14 cellular contexts compared by ENCODE assay signal in genomic region chr16:68227850-68228553, GRCh38. TPM values are rescaled to one million over a fixed set of nuclear protein-coding genes. Genes with fewer than 3 reads are reported as not detected.
DNase-seq lines count a peak whose midpoint lies in the region; ATAC-seq, FAIRE-seq and TF ChIP-seq lines count a peak whose summit lies in the region.
"Had no signal": no experiment of that assay in that cellular context is flagged by ENCODE, and none has a peak within 500 bp of the region (broad histone marks: within the 10 kb centered on the region; RNA-seq: fewer than 3 reads in every experiment).

No MANE protein-coding gene starts in this region.

- H3K4me1 ChIP-seq in SJCRH30 (peaks cover 34% of the 10 kb centered on the region), left lung (peaks cover 0 to 10% of the 10 kb centered on the region in 2 donors), stomach (peaks cover 13 to 52% (median 38%) of the 10 kb centered on the region in 4 donors)

- H3K4me3 Mint-ChIP-seq in activated naive CD4-positive, alpha-beta T cell treated with anti-CD3 and anti-CD28 coated beads, Interleukin-2, amount 10 ng/mL, durations not matched to agents 7 days and 5 days = no peak overlapping the region
- H3K4me3 Mint-ChIP-seq: CD14-positive monocyte had no signal

- H3K4me3 ChIP-seq in SJCRH30 (no peak overlapping the region), left lung (no peak overlapping the region), stomach (no peak overlapping the region)
- H3K4me3 ChIP-seq: tibial nerve had no signal

- FAIRE-seq in H54 (lab: Jason Lieb, UNC) = no peak
- FAIRE-seq: H1 had no signal

- H3K9me3 ChIP-seq in SJCRH30 (replicated peaks) (no peaks in the 10 kb centered on the region), left lung (no peaks in the 10 kb centered on the region), stomach (no peaks in the 10 kb centered on the region)
- H3K9me3 ChIP-seq: tibial nerve had no signal

- H3K4me1 Mint-ChIP-seq in activated naive CD4-positive, alpha-beta T cell treated with anti-CD3 and anti-CD28 coated beads, Interleukin-2, amount 10 ng/mL, durations not matched to agents 7 days and 5 days = peaks cover 36% of the 10 kb centered on the region
- H3K4me1 Mint-ChIP-seq: CD14-positive monocyte had no signal

- peaks cover 28% of the 10 kb centered on the region for H3K36me3 Mint-ChIP-seq in activated naive CD4-positive, alpha-beta T cell treated with anti-CD3 and anti-CD28 coated beads, Interleukin-2, amount 10 ng/mL, durations not matched to agents 7 days and 5 days

- DNase-seq in activated naive CD4-positive, alpha-beta T cell treated with anti-CD3 and anti-CD28 coated beads, Interleukin-2, amount 10 ng/mL, durations not matched to agents 7 days and 5 days = no peak
- DNase-seq in activated naive CD4-positive, alpha-beta T cell treated with Interleukin-2 at 50 U/mL for 16 hours = no peak
- DNase-seq in SJCRH30 (peak; percentile 76 to 84), left lung (peak in 1 of 2 donors; percentile 43), stomach (peak; percentile 78), H54 (ENCODE audit: insufficient read length, low spot score) (no peak), 8988T (no peak)
- DNase-seq: glutamatergic neuron; NCI-H2081; stimulated activated CD4-positive, alpha-beta T cell treated with anti-CD3 and anti-CD28 coated beads, Interleukin-4, amount 100 ng/mL, for 1 hour had no signal

- H3K27me3 ChIP-seq in SJCRH30 (no peaks in the 10 kb centered on the region), left lung (no peaks in the 10 kb centered on the region), stomach (no peaks in the 10 kb centered on the region)
- H3K27me3 ChIP-seq: tibial nerve had no signal

- H3K36me3 ChIP-seq in SJCRH30 (no peaks in the 10 kb centered on the region; the same call in 1 of the 2 replicates), left lung (peaks cover 0 to 61% of the 10 kb centered on the region in 2 donors), stomach (peaks cover 23 to 66% (median 56%) of the 10 kb centered on the region in 4 donors)

- peak overlapping the region; percentile 69 for H3K27ac ChIP-seq in SJCRH30
- peak overlapping the region in 1 of 2 donors; percentile 9 for H3K27ac ChIP-seq in left lung
- H3K27ac ChIP-seq in stomach = peak overlapping the region; percentile 28 to 52 (median 38)

- H3K27me3 Mint-ChIP-seq in activated naive CD4-positive, alpha-beta T cell treated with anti-CD3 and anti-CD28 coated beads, Interleukin-2, amount 10 ng/mL, durations not matched to agents 7 days and 5 days = no peaks in the 10 kb centered on the region

- TF ChIP-seq POLR2A in stomach (IDR thresholded peaks at IDR 0.05) (no peak), H54 (IDR thresholded peaks at IDR 0.05; ENCODE audit: low read depth, low read length) (no peak)

- TF ChIP-seq CTCF in left lung (IDR thresholded peaks at IDR 0.05) = no peak
- no peak for TF ChIP-seq CTCF in stomach (IDR thresholded peaks at IDR 0.05)

- intact Hi-C loops in left lung (cut with DNase I) (loop anchor here in 1 of 2 donors (10.0 kb wide), 1 partner anchor 133 kb away; no protein-coding TSS in a partner anchor), stomach (cut with DNase I; ENCODE audit: low total_unique reads) (loop anchor here (10.0 kb wide), 1 partner anchor 133 kb away; no protein-coding TSS in a partner anchor)

- no peak for TF ChIP-seq EP300 in stomach (IDR thresholded peaks at IDR 0.05)

- H3K27ac Mint-ChIP-seq in activated naive CD4-positive, alpha-beta T cell treated with anti-CD3 and anti-CD28 coated beads, Interleukin-2, amount 10 ng/mL, durations not matched to agents 7 days and 5 days = peak overlapping the region; percentile 65

- no peaks in the 10 kb centered on the region for H3K9me3 Mint-ChIP-seq in activated naive CD4-positive, alpha-beta T cell treated with anti-CD3 and anti-CD28 coated beads, Interleukin-2, amount 10 ng/mL, durations not matched to agents 7 days and 5 days

- CTCF ChIA-PET in activated naive CD4-positive, alpha-beta T cell treated with anti-CD3 and anti-CD28 coated beads, Interleukin-2, amount 10 ng/mL, durations not matched to agents 7 days and 5 days (lab: Charles Lee) = interaction anchor here (0.5 to 4.3 kb wide), 24 partner anchors 9 to 572 kb away, joined by 3 to 47 read pairs (median 4); partner anchors contain the start of gene PSMB10

- ATAC-seq in left lung (peak; percentile 33), GM21447 (IDR thresholded peaks at IDR 0.05; ENCODE audit: unreplicated experiment) (no peak)

- WGBS in stomach, 5 donors = 28 to 55% (median 50%) methylated on average over 2 of the region's 2 CpGs

RNA-seq across cellular contexts. Expression of gene ESRP2, which starts 7.9 kb away (rescaled TPM):
- 0.24 TPM in 1 of 2 replicates, not detected in the other for total RNA-seq in SJCRH30 (2014; rRNA removed; shearing (Covaris generic))
- total RNA-seq in left lung (10 to 100 TPM; 47.9 to 62.6 TPM), stomach (100 to 1,000 TPM in 1 of 5 donors, 10 to 100 TPM in 4; 19.8 to 184 (median 76.3) TPM)
- 10 to 100 TPM; 21.5 to 36.9 (median 31.2) TPM for polyA plus RNA-seq in stomach
- polyA plus RNA-seq: CD14-positive monocyte had no signal

RNA-seq across cellular contexts. Expression of gene PLA2G15, which starts 17.2 kb away (rescaled TPM):
- 7.4 and 9.0 TPM in 2 replicates for total RNA-seq in SJCRH30 (2014; rRNA removed; shearing (Covaris generic))
- total RNA-seq in left lung = 10 to 100 TPM; 34.5 to 35.1 TPM
- 10 to 100 TPM in 2 of 5 donors, 1 to 10 TPM in 3; 3.5 to 16.5 (median 9.8) TPM for total RNA-seq in stomach
- 1 to 10 TPM; 4.4 to 6.0 (median 5.8) TPM for polyA plus RNA-seq in stomach

RNA-seq across cellular contexts. Expression of gene SLC7A6, which starts 36.3 kb away (rescaled TPM):
- total RNA-seq in SJCRH30 (2014; rRNA removed; shearing (Covaris generic)) = 17.4 TPM in 2 replicates
- total RNA-seq in left lung (10 to 100 TPM; 47.4 to 55.6 TPM), stomach (10 to 100 TPM; 11.9 to 66.1 (median 17.2) TPM)
- 1 to 10 TPM; 2.9 to 6.0 (median 4.2) TPM for polyA plus RNA-seq in stomach

Comparison
In these comparisons a context has a peak if more than half of its experiments do, and no peak if none do; other contexts are left out.
1. DNase-seq: peak in SJCRH30 (2 of 2) and stomach (single experiment); none in activated naive CD4-positive, alpha-beta T cell treated with anti-CD3 and anti-CD28 coated beads, Interleukin-2, amount 10 ng/mL, durations not matched to agents 7 days and 5 days (single experiment), activated naive CD4-positive, alpha-beta T cell treated with Interleukin-2 at 50 U/mL for 16 hours (single experiment), H54 (single experiment) and 8988T (single experiment).
2. RNA of gene ESRP2, which starts 7.9 kb away (total RNA-seq): 19.8 to 184 TPM in stomach and 47.9 to 62.6 TPM in left lung; 0.24 TPM in SJCRH30; every median in the first group is over 10 times any median in the second.